In the genomic region with DNA sequence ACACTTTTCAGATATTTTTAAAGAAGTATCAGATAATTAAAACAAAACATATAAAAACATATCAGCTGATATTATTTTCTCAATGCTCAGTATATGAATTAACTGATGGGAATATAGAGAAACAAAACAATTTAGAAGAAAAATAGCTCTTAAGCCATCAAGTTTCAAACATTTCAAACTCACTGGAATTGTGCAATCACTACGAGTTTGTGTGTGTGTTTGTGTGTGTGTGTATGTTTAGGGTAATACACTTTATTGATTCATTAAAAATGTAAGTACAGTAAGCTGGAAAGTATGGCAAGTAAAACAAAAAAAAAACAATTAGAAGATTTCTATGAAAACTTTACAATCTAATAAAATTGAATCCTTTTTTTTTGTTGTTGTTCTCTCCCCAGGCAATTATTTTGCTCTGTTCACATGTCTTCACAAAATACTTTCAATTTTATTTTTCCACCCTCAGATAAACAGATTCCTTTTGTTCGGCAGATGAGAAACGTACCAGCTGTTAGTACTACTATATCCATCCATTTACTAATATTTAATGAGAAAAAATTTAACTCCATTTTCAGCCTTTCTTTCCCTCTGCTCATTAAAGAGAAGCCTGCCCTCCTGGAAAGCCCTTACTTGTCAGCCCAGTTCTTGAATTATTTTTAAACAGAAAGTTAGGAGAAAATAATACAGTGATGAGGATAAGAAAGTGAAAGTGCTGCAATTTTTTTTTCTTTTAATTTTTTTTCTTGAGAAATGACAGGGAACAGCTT, we compare ENCODE assay signal across 7 cellular contexts.
DNase-seq lines count a peak whose midpoint lies in the region; ATAC-seq, FAIRE-seq and TF ChIP-seq lines count a peak whose summit lies in the region.

No MANE protein-coding gene starts in this region.

- no peaks in the 10 kb centered on the region for H3K4me1 Mint-ChIP-seq in activated CD4-positive, alpha-beta memory T cell treated with anti-CD3 and anti-CD28 coated beads for 36 hours (ENCODE audit: low read depth)

- no peak overlapping the region for H3K4me3 Mint-ChIP-seq in activated CD4-positive, alpha-beta memory T cell treated with anti-CD3 and anti-CD28 coated beads for 36 hours

- TF ChIP-seq POLR2A in H54 (IDR thresholded peaks at IDR 0.05; ENCODE audit: low read depth, low read length): no peak

- H3K9me3 ChIP-seq in RWPE2 (ENCODE audit: severe bottlenecking): no peaks in the 10 kb centered on the region

- DNase-seq in H54 (ENCODE audit: insufficient read length, low spot score): no peak
- DNase-seq in RWPE2 (ENCODE audit: low spot score): no peak
- DNase-seq in fibroblast of gingiva (ENCODE audit: low read depth): peak; percentile 62
- no peak for DNase-seq in skeletal muscle cell (ENCODE audit: low read depth)
- DNase-seq in GDM1 (lab: John Stamatoyannopoulos, UW): no peak
- no peak for DNase-seq in activated CD4-positive, alpha-beta memory T cell treated with anti-CD3 and anti-CD28 coated beads for 36 hours

- H3K4me1 ChIP-seq in RWPE2 (ENCODE audit: insufficient read depth, poor library complexity, severe bottlenecking): peaks cover 30% of the 10 kb centered on the region

- POLR2A ChIA-PET in activated CD4-positive, alpha-beta memory T cell treated with anti-CD3 and anti-CD28 coated beads for 36 hours (lab: Charles Lee): no interaction called here

- H3K27ac ChIP-seq in RWPE2 (ENCODE audit: poor library complexity, severe bottlenecking): peak overlapping the region; percentile 66

- ATAC-seq in RWPE2 (ENCODE audit: low read depth) (no peak), HG02571 (IDR thresholded peaks at IDR 0.05; ENCODE audit: unreplicated experiment) (no peak)

- H3K27me3 ChIP-seq in RWPE2 (ENCODE audit: insufficient read depth, poor library complexity, severe bottlenecking): no peaks in the 10 kb centered on the region

- H3K27ac Mint-ChIP-seq in activated CD4-positive, alpha-beta memory T cell treated with anti-CD3 and anti-CD28 coated beads for 36 hours: no peak overlapping the region

- H3K36me3 ChIP-seq in RWPE2 (ENCODE audit: low read depth): no peaks in the 10 kb centered on the region

- no peaks in the 10 kb centered on the region for H3K36me3 Mint-ChIP-seq in activated CD4-positive, alpha-beta memory T cell treated with anti-CD3 and anti-CD28 coated beads for 36 hours

- H3K27me3 Mint-ChIP-seq in activated CD4-positive, alpha-beta memory T cell treated with anti-CD3 and anti-CD28 coated beads for 36 hours: no peaks in the 10 kb centered on the region

- CTCF ChIA-PET in activated CD4-positive, alpha-beta memory T cell treated with anti-CD3 and anti-CD28 coated beads for 36 hours (lab: Charles Lee): no interaction called here

- H3K9me3 Mint-ChIP-seq in activated CD4-positive, alpha-beta memory T cell treated with anti-CD3 and anti-CD28 coated beads for 36 hours: no peaks in the 10 kb centered on the region

- intact Hi-C loops in activated CD4-positive, alpha-beta memory T cell treated with anti-CD3 and anti-CD28 coated beads for 36 hours (cut with micrococcal nuclease): no loop called here

- peak; percentile 67 for FAIRE-seq in H54 (lab: Jason Lieb, UNC)

- H3K4me3 ChIP-seq in RWPE2 (ENCODE audit: severe bottlenecking) (peak overlapping the region; percentile 21), skeletal muscle cell (ENCODE audit: low read depth, low read length) (peak overlapping the region; percentile 31)

- TF ChIP-seq CTCF in RWPE2 (IDR thresholded peaks at IDR 0.05; ENCODE audit: poor library complexity, severe bottlenecking): no peak
